In genomic region chr1:55707196-55707595, GRCh38 we compare ENCODE assay signal across 1 cellular context.
TF ChIP-seq lines count a peak whose summit lies in the region.

No MANE protein-coding gene starts in this region.

TF ChIP-seq in IMR-90, 13 proteins besides CTCF, POLR2A, EP300 and RAD21 (continued from another document):
- TF ChIP-seq USF2 (IDR thresholded peaks at IDR 0.05; ENCODE audit: low read depth, low read length) (no peak), MAZ (IDR thresholded peaks at IDR 0.05; ENCODE audit: borderline replicate concordance, low read depth, low read length) (no peak)
TF ChIP-seq in IMR-90: peak in this region for 0.
